Comparison of ENCODE assay signal across 8 cellular contexts in the genomic region with DNA sequence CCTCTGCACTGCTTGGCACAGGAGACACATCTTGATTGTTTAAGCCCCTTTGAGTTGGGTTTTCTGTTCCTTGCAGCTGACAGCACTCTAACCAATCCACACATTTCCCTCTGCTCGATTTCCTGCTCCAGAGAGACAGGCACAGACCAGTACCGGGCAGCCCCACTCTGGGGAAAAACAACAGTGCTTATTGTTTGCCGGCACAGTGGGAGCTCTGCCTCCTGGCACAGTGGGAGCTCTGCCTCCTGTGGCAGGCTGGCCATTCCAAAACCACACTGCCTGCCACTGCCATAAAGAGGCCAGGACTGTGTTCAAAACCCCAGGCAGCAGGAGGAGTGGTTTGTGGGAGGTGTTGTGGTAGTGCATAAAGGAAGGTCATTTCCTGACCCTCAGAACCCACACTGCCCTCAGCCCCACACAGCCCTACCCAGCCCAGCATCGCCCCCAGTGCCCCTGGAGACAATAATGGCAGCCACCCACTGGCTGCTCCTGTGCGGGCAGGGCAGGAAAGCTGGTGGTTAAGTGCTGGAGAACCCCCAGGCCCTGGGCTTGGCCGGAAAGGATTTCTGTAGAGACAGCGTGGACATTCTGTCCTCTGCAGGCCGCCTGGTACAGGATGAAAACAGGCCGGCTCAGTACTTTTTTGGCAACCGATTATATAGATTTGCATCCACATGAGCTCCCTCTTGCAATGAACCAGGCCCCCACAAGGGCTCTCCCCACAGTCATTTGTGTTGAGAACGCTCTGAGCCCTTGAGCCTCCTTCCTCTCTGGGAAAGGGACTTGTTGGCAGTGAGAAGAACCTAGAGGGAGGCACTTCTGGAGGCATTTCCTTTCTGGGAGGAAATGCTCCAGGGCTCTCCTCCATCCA.
DNase-seq lines count a peak whose midpoint lies in the region; ATAC-seq, FAIRE-seq and TF ChIP-seq lines count a peak whose summit lies in the region.
"Not testable (repeated sequence)": the region's sequence is repeated elsewhere in the genome, so short reads cannot be mapped to it uniquely, and the experiment has no call there.

No MANE protein-coding gene starts in this region.

- H3K79me2 ChIP-seq in GM23338 (replicated peaks; ENCODE audit: insufficient read depth); GM12878 (ENCODE audit: control insufficient read depth, insufficient read depth, low read length): not testable (repeated sequence)

- not testable (repeated sequence) for H2AFZ ChIP-seq in GM23338; GM12878 (ENCODE audit: control insufficient read depth, low read depth, low read length)

- not testable (repeated sequence) for DNase-seq in GM23338 (ENCODE audit: low spot score); Panc1 (ENCODE audit: low read depth, low spot score); GM12878 (ENCODE audit: low read depth, low spot score); left ventricle myocardium superior
- DNase-seq in midbrain (lab: John Stamatoyannopoulos, UW): peak; percentile 1

- H3F3A ChIP-seq in GM23338 (replicated peaks; ENCODE audit: low read depth): not testable (repeated sequence)

- ATAC-seq in GM23338 (peak; percentile 84), Panc1 (peak; percentile 64), GM12878 (peak; percentile 27; the same call in 2 of the 3 replicates), left ventricle myocardium superior (peak; percentile 27)
- ATAC-seq in activated T-helper 17 cell treated with anti-CD3 and anti-CD28 coated beads, Interleukin-2, amount 50 U/mL, for 72 hours (replicated peaks): peak; percentile 3

- not testable (repeated sequence) for H3K4me3 ChIP-seq in GM23338; Panc1 (ENCODE audit: low read depth in 2 of 2, low read length in 2 of 2); GM12878

- not testable (repeated sequence) for H3K27ac ChIP-seq in GM23338 (ENCODE audit: low read depth); Panc1 (ENCODE audit: low read length); GM12878 (ENCODE audit: control insufficient read depth, insufficient read depth)
- H3K27ac ChIP-seq in cingulate gyrus (ENCODE audit: low read depth, low read length): peak overlapping the region; percentile 97
- peak overlapping the region; percentile 95 for H3K27ac ChIP-seq in temporal lobe (ENCODE audit: low read depth, low read length)

- FAIRE-seq in GM12878 (lab: Jason Lieb, UNC): not testable (repeated sequence)

- SMC1A ChIA-PET in GM12878 (lab: Charles Lee; ENCODE audit: uncharacterized antibody, unreplicated experiment): not testable (repeated sequence)

- RAD21 ChIA-PET in GM12878 (lab: Charles Lee; ENCODE audit: unreplicated experiment): not testable (repeated sequence)

- TF ChIP-seq RAD21 in GM12878 (IDR thresholded peaks at IDR 0.05; ENCODE audit: insufficient read depth, low read depth, low read length): not testable (repeated sequence)

- H4K20me1 ChIP-seq in GM23338 (replicated peaks; ENCODE audit: insufficient read depth); GM12878 (ENCODE audit: control insufficient read depth, insufficient read depth): not testable (repeated sequence)

- 47% methylated on average over 3 of the region's 11 CpGs for WGBS in GM12878 (ENCODE audit: insufficient coverage, insufficient replicate concordance, low lambda C conversion rate, missing lambda C conversion rate)

- H3K4me2 ChIP-seq in GM23338; GM12878 (ENCODE audit: control insufficient read depth, insufficient read depth): not testable (repeated sequence)

- not testable (repeated sequence) for H3K4me3 Mint-ChIP-seq in GM23338; activated T-helper 17 cell treated with anti-CD3 and anti-CD28 coated beads, Interleukin-2, amount 50 U/mL, for 72 hours

- not testable (repeated sequence) for H3K9ac ChIP-seq in GM12878 (ENCODE audit: control insufficient read depth, insufficient read depth, low read length)

- not testable (repeated sequence) for TF ChIP-seq POLR2A in GM12878 (IDR thresholded peaks at IDR 0.05; ENCODE audit: low read depth, low read length)

- CTCF ChIA-PET in Panc1 (lab: Charles Lee); GM12878 (lab: Yijun Ruan, JAX): not testable (repeated sequence)

- not testable (repeated sequence) for H3K4me1 ChIP-seq in GM23338 (ENCODE audit: insufficient read depth); Panc1 (ENCODE audit: control insufficient read depth, insufficient read depth, low read length); GM12878 (ENCODE audit: control insufficient read depth, insufficient read depth, low read length)

- TF ChIP-seq CTCF in GM23338 (conservative IDR thresholded peaks at IDR 0.05; ENCODE audit: low read depth in 2 of 2); Panc1 (IDR thresholded peaks at IDR 0.05); GM12878 (IDR thresholded peaks at IDR 0.05 in 2 of 3, conservative IDR thresholded peaks at IDR 0.05 in 1 of 3; ENCODE audit: control insufficient read depth in 2 of 3, extremely low read depth in 1 of 3, insufficient read depth in 1 of 3, low read depth in 3 of 3, low read length in 3 of 3): not testable (repeated sequence)

- in situ Hi-C loops in Panc1 (cut with HindIII; ENCODE audit: low pct_unique_long_range_greater_than_20kb, low sequenced_read_pairs); GM12878 (cut with MboI): not testable (repeated sequence)

- not testable (repeated sequence) for H3K4me1 Mint-ChIP-seq in GM23338; activated T-helper 17 cell treated with anti-CD3 and anti-CD28 coated beads, Interleukin-2, amount 50 U/mL, for 72 hours

- POLR2A ChIA-PET in Panc1 (lab: Charles Lee); GM12878 (lab: Charles Lee): not testable (repeated sequence)

- not testable (repeated sequence) for H3K9me3 ChIP-seq in Panc1 (ENCODE audit: control insufficient read depth, insufficient read depth, low read depth, low read length); GM12878 (replicated peaks; ENCODE audit: control insufficient read depth, insufficient read depth, low read length)

- not testable (repeated sequence) for H3K9me2 ChIP-seq in GM23338 (ENCODE audit: insufficient read depth)

- not testable (repeated sequence) for BruUV-seq in Panc1 (replicated peaks; lab: Mats Ljungman, UMichigan); GM12878 (replicated peaks; lab: Mats Ljungman, UMichigan)

- intact Hi-C loops in Panc1 (cut with micrococcal nuclease; ENCODE audit: unreplicated experiment); GM12878 (cut with micrococcal nuclease; ENCODE audit: unreplicated experiment); left ventricle myocardium superior (cut with micrococcal nuclease): not testable (repeated sequence)

- H3K27me3 Mint-ChIP-seq in GM23338 (ENCODE audit: insufficient read depth, low read depth, poor library complexity); activated T-helper 17 cell treated with anti-CD3 and anti-CD28 coated beads, Interleukin-2, amount 50 U/mL, for 72 hours: not testable (repeated sequence)

- not testable (repeated sequence) for H3K36me3 Mint-ChIP-seq in GM23338 (ENCODE audit: low read depth); activated T-helper 17 cell treated with anti-CD3 and anti-CD28 coated beads, Interleukin-2, amount 50 U/mL, for 72 hours (ENCODE audit: low read depth)

- not testable (repeated sequence) for H3K9me3 Mint-ChIP-seq in GM23338; activated T-helper 17 cell treated with anti-CD3 and anti-CD28 coated beads, Interleukin-2, amount 50 U/mL, for 72 hours

- not testable (repeated sequence) for H3K27ac Mint-ChIP-seq in GM23338; activated T-helper 17 cell treated with anti-CD3 and anti-CD28 coated beads, Interleukin-2, amount 50 U/mL, for 72 hours

- not testable (repeated sequence) for TF ChIP-seq EP300 in GM12878 (IDR thresholded peaks at IDR 0.05; ENCODE audit: borderline replicate concordance in 1 of 2, control insufficient read depth in 1 of 2, low read depth in 2 of 2, low read length in 2 of 2)

- not testable (repeated sequence) for H3K36me3 ChIP-seq in GM23338 (ENCODE audit: insufficient read depth); Panc1 (ENCODE audit: control insufficient read depth, insufficient read depth, low read length); GM12878 (ENCODE audit: control insufficient read depth in 2 of 2, insufficient read depth in 2 of 2, low read length in 1 of 2)

- H3K27me3 ChIP-seq in GM23338 (ENCODE audit: insufficient read depth); Panc1 (ENCODE audit: control insufficient read depth, insufficient read depth, low read length); GM12878 (replicated peaks in 1 of 2; ENCODE audit: control insufficient read depth in 2 of 2, insufficient read depth in 2 of 2, low read length in 1 of 2): not testable (repeated sequence)

Comparison
In these comparisons a context has a peak if more than half of its experiments do, and no peak if none do; other contexts are left out.
1. ATAC-seq: peak in every context shown above with its lines; median percentile 84 in GM23338; 64 in Panc1; 27 in GM12878; 27 in left ventricle myocardium superior; 3 in activated T-helper 17 cell treated with anti-CD3 and anti-CD28 coated beads, Interleukin-2, amount 50 U/mL, for 72 hours.